11 cellular contexts compared by ENCODE assay signal in the genomic region with DNA sequence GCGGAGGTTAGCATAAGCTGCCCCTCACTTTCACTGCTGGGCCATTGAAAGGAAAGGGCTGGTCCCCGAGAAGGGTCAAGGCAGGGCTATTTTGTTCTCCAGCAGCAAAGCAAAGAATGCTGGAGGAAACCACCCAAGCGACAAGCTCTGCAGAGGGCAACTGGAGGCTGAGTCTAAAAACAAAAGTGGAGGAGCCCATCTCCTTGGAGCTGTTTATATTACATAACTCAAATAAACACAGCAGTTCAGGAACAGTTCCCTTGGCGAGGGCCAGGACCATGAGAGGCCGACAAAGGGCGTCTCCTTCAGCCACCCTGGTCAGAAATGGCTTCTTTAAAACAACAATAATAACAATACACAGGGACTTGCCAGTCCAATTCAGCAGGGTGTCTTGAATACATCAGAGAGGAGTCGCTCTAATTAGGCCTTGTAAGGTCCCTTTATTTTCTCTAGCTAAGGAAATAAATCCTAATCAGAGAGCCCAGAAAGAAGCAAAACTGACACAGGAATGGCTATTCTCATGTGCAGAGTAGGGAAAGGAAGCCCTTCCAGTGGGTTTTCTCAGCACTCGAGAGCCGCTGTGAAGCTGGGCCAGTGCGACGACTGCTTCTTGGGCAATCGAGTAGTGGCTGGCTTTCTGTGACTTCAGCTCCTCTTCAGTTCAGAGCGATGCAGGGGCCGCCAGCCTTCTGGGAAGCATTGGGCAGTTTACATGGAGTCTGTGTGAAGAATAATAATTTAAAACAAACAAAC. TPM values are rescaled to one million over a fixed set of nuclear protein-coding genes. Genes with fewer than 3 reads are reported as not detected.
DNase-seq lines count a peak whose midpoint lies in the region; ATAC-seq and TF ChIP-seq lines count a peak whose summit lies in the region.
"Had no signal": no experiment of that assay in that cellular context is flagged by ENCODE, and none has a peak within 500 bp of the region (broad histone marks: within the 10 kb centered on the region; RNA-seq: fewer than 3 reads in every experiment).

No MANE protein-coding gene starts in this region.

- H3K4me1 Mint-ChIP-seq in endothelial cell (ENCODE audit: unreplicated experiment) (peaks cover 50% of the 10 kb centered on the region), mesothelial cell of epicardium (peaks cover 93% of the 10 kb centered on the region)

- H3K27ac ChIP-seq in temporal lobe (ENCODE audit: low read depth, low read length): peak overlapping the region; percentile 90
- H3K27ac ChIP-seq: neutrophil had no signal

- H3K27ac Mint-ChIP-seq in endothelial cell (ENCODE audit: unreplicated experiment): peak overlapping the region; percentile 64
- peak overlapping the region; percentile 98 for H3K27ac Mint-ChIP-seq in mesothelial cell of epicardium
- H3K27ac Mint-ChIP-seq: stimulated activated naive B cell treated with anti-CD40 and anti-IgM and Interleukin-4, amounts not matched to agents 10 μg/mL and 1 μg/mL and 100 μg/mL, for 72 hours had no signal

- H3K27me3 Mint-ChIP-seq in endothelial cell (ENCODE audit: unreplicated experiment) (peaks cover 6% of the 10 kb centered on the region), mesothelial cell of epicardium (ENCODE audit: low read depth) (no peaks in the 10 kb centered on the region)
- H3K27me3 Mint-ChIP-seq: stimulated activated naive B cell treated with anti-CD40 and anti-IgM and Interleukin-4, amounts not matched to agents 10 μg/mL and 1 μg/mL and 100 μg/mL, for 72 hours had no signal

- H3K9me3 Mint-ChIP-seq in endothelial cell (ENCODE audit: unreplicated experiment): no peaks in the 10 kb centered on the region
- no peaks in the 10 kb centered on the region for H3K9me3 Mint-ChIP-seq in mesothelial cell of epicardium
- H3K9me3 Mint-ChIP-seq: stimulated activated naive B cell treated with anti-CD40 and anti-IgM and Interleukin-4, amounts not matched to agents 10 μg/mL and 1 μg/mL and 100 μg/mL, for 72 hours had no signal

- DNase-seq in endothelial cell (ENCODE audit: low spot score): no peak
- no peak for DNase-seq in mesothelial cell of epicardium (ENCODE audit: low spot score in 2 of 2, unreplicated experiment in 2 of 2)
- no peak for DNase-seq in COLO668 (lab: John Stamatoyannopoulos, UW; ENCODE audit: unreplicated experiment)
- DNase-seq in NCI-H446 (lab: John Stamatoyannopoulos, UW): no peak
- DNase-seq: stimulated activated naive B cell treated with anti-CD40 and anti-IgM and Interleukin-4, amounts not matched to agents 10 μg/mL and 1 μg/mL and 100 μg/mL, for 72 hours had no signal

- TF ChIP-seq CTCF in endothelial cell (IDR thresholded peaks at IDR 0.05; ENCODE audit: unreplicated experiment) (no peak), mesothelial cell of epicardium (IDR thresholded peaks at IDR 0.05; ENCODE audit: unreplicated experiment) (no peak)

- H3K4me3 Mint-ChIP-seq in endothelial cell (ENCODE audit: unreplicated experiment): no peak overlapping the region
- no peak overlapping the region for H3K4me3 Mint-ChIP-seq in mesothelial cell of epicardium
- H3K4me3 Mint-ChIP-seq: stimulated activated naive B cell treated with anti-CD40 and anti-IgM and Interleukin-4, amounts not matched to agents 10 μg/mL and 1 μg/mL and 100 μg/mL, for 72 hours had no signal

- ATAC-seq in GM18861 (IDR thresholded peaks at IDR 0.05; ENCODE audit: unreplicated experiment) (no peak), GM21390 (IDR thresholded peaks at IDR 0.05; ENCODE audit: unreplicated experiment) (no peak)
- ATAC-seq: HCT116; stimulated activated naive B cell treated with anti-CD40 and anti-IgM and Interleukin-4, amounts not matched to agents 10 μg/mL and 1 μg/mL and 100 μg/mL, for 72 hours had no signal

- H3K36me3 Mint-ChIP-seq in endothelial cell (ENCODE audit: low read depth, unreplicated experiment) (no peaks in the 10 kb centered on the region), mesothelial cell of epicardium (no peaks in the 10 kb centered on the region)
- H3K36me3 Mint-ChIP-seq: stimulated activated naive B cell treated with anti-CD40 and anti-IgM and Interleukin-4, amounts not matched to agents 10 μg/mL and 1 μg/mL and 100 μg/mL, for 72 hours had no signal

TF ChIP-seq in PFSK-1, 5 proteins besides CTCF, POLR2A, EP300 and RAD21:
- TF ChIP-seq, protein P1, sequence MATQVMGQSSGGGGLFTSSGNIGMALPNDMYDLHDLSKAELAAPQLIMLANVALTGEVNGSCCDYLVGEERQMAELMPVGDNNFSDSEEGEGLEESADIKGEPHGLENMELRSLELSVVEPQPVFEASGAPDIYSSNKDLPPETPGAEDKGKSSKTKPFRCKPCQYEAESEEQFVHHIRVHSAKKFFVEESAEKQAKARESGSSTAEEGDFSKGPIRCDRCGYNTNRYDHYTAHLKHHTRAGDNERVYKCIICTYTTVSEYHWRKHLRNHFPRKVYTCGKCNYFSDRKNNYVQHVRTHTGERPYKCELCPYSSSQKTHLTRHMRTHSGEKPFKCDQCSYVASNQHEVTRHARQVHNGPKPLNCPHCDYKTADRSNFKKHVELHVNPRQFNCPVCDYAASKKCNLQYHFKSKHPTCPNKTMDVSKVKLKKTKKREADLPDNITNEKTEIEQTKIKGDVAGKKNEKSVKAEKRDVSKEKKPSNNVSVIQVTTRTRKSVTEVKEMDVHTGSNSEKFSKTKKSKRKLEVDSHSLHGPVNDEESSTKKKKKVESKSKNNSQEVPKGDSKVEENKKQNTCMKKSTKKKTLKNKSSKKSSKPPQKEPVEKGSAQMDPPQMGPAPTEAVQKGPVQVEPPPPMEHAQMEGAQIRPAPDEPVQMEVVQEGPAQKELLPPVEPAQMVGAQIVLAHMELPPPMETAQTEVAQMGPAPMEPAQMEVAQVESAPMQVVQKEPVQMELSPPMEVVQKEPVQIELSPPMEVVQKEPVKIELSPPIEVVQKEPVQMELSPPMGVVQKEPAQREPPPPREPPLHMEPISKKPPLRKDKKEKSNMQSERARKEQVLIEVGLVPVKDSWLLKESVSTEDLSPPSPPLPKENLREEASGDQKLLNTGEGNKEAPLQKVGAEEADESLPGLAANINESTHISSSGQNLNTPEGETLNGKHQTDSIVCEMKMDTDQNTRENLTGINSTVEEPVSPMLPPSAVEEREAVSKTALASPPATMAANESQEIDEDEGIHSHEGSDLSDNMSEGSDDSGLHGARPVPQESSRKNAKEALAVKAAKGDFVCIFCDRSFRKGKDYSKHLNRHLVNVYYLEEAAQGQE (IDR thresholded peaks at IDR 0.05; ENCODE audit: insufficient read depth in 1 of 2, low read depth in 2 of 2, low read length in 2 of 2): no peak; a peak in 1 of 4 replicates
- TF ChIP-seq FOXP2 (optimal IDR thresholded peaks at IDR 0.05; ENCODE audit: borderline replicate concordance, extremely low read depth, extremely low read length, insufficient read depth) (peak; percentile 33), SIN3A (IDR thresholded peaks at IDR 0.05; ENCODE audit: borderline replicate concordance, insufficient read depth, low read length) (no peak), POLR2AphosphoS5 (IDR thresholded peaks at IDR 0.05; ENCODE audit: low read depth, low read length) (no peak), TAF1 (IDR thresholded peaks at IDR 0.05; ENCODE audit: borderline replicate concordance, insufficient read depth, low read length) (no peak)

RNA-seq across cellular contexts. Expression of gene TARBP1, which starts 57.0 kb away (rescaled TPM):
- polyA plus RNA-seq in PFSK-1 (2012; ENCODE audit: insufficient read length, low read depth): 19.9 TPM
- total RNA-seq in endothelial cell (ENCODE audit: unreplicated experiment) (39.6 TPM), mesothelial cell of epicardium (66.0 to 69.8 TPM (median 66.1 TPM) in 3 replicates), temporal lobe (42.3 TPM)
